7 cellular contexts compared by ENCODE assay signal in the genomic region with DNA sequence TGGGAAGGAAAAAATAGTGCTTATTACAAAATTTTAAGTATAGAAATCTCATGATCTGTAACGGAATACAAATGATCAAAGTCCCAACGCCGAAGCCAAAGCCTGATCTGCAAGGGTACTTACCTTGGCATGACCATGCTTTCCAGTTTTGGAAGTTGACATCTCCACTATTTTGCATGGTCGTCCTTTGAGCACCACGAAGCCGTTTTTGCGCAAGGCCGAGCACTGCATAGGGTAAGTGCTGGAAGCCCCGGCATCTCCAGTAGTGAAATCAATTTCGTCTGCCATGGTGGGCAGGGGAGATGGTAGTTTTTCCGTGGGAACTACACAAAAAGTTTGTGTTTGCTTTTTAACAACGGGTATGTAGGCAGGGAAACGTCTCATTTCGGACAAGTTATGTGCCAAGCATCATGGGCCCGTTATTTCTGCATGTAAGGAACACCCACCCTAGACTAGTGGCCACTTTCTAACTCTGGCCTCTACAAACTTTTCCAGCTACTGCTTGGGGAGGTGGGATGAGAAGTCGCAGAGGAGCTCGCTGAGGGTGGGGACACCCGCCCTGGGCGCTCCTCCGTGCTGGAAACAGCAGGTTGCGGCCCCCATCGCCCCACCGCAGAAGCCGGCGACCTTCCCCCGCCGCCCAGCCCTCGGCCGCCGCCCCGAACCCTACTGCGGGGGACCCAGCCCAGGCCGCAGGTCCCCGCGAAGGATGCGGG. TPM values are rescaled to one million over a fixed set of nuclear protein-coding genes. Genes with fewer than 3 reads are reported as not detected.
DNase-seq lines count a peak whose midpoint lies in the region; ATAC-seq and TF ChIP-seq lines count a peak whose summit lies in the region.

No MANE protein-coding gene starts in this region.

- H3K27me3 ChIP-seq in adrenal gland (no peaks in the 10 kb centered on the region), iPS-18a (ENCODE audit: control insufficient read depth, insufficient read depth, low read length) (peaks cover 33% of the 10 kb centered on the region), spleen (replicated peaks in 1 of 7) (peaks cover 0 to 15% (median 0%) of the 10 kb centered on the region in 7 donors)

- peaks cover 4 to 8% (median 7%) of the 10 kb centered on the region in 3 donors for H3K9me3 Mint-ChIP-seq in IgD-negative memory B cell

- H3K27ac ChIP-seq in adrenal gland: peak overlapping the region in 2 of 5 donors; percentile 19 to 50
- no peak overlapping the region for H3K27ac ChIP-seq in iPS-18a (ENCODE audit: low read length)
- H3K27ac ChIP-seq in spleen: peak overlapping the region; percentile 19 to 80 (median 61)

- peak overlapping the region; percentile 38 for H3K9ac ChIP-seq in iPS-18a (ENCODE audit: low read length)

- peak; percentile 11 for ATAC-seq in GM18909 (IDR thresholded peaks at IDR 0.05; ENCODE audit: poor library complexity, unreplicated experiment)

- H3K4me3 Mint-ChIP-seq in IgD-negative memory B cell: peak overlapping the region; percentile 91 to 97 (median 95)

- peaks cover 3% of the 10 kb centered on the region for H3K36me3 Mint-ChIP-seq in IgD-negative memory B cell

- intact Hi-C loops in adrenal gland (cut with DNase I) (no loop called here), spleen (cut with DNase I; ENCODE audit: low total_unique reads) (no loop called here)

- H3K36me3 ChIP-seq in adrenal gland (replicated peaks in 1 of 2) (no peaks in the 10 kb centered on the region), iPS-18a (ENCODE audit: control insufficient read depth, low read depth, low read length) (no peaks in the 10 kb centered on the region), spleen (no peaks in the 10 kb centered on the region)

- peak overlapping the region in 1 of 3 donors; percentile 39 for H3K27ac Mint-ChIP-seq in IgD-negative memory B cell

- H3K4me1 ChIP-seq in adrenal gland (replicated peaks in 1 of 2): peaks cover 0 to 3% of the 10 kb centered on the region in 2 donors
- H3K4me1 ChIP-seq in iPS-18a (ENCODE audit: control insufficient read depth, low read depth, low read length): peaks cover 7% of the 10 kb centered on the region
- peaks cover 8 to 25% (median 19%) of the 10 kb centered on the region in 6 donors for H3K4me1 ChIP-seq in spleen

- H3K4me1 Mint-ChIP-seq in IgD-negative memory B cell: peaks cover 6 to 14% (median 9%) of the 10 kb centered on the region in 3 donors

- TF ChIP-seq POLR2A in adrenal gland (IDR thresholded peaks at IDR 0.05) (no peak), spleen (IDR thresholded peaks at IDR 0.05) (no peak)

- WGBS in adrenal gland, 4 donors: 19 to 44% (median 31%) methylated on average over 18 to 36 of the region's 36 CpGs
- 11 to 25% (median 14%) methylated on average over 18 to 36 of the region's 36 CpGs for WGBS in spleen, 5 donors

- H3K27me3 Mint-ChIP-seq in IgD-negative memory B cell: no peaks in the 10 kb centered on the region

- H3K9me3 ChIP-seq in adrenal gland (replicated peaks in 1 of 3) (peaks cover 0 to 10% (median 0%) of the 10 kb centered on the region in 3 donors), iPS-18a (ENCODE audit: control insufficient read depth, low read depth, low read length) (peaks cover 10% of the 10 kb centered on the region), spleen (peaks cover 3 to 36% (median 27%) of the 10 kb centered on the region in 8 donors)

- DNase-seq in adrenal gland (peak in 3 of 7 donors; percentile 6 to 20 (median 20)), spleen (peak; percentile 66), NCI-H2196 (lab: John Stamatoyannopoulos, UW; ENCODE audit: unreplicated experiment) (no peak)
- no peak for DNase-seq in effector CD8-positive, alpha-beta T cell (lab: John Stamatoyannopoulos, UW)

- peak overlapping the region; percentile 16 to 77 (median 30) for H3K4me3 ChIP-seq in adrenal gland
- peak overlapping the region; percentile 82 for H3K4me3 ChIP-seq in iPS-18a (ENCODE audit: low read length)
- peak overlapping the region; percentile 51 to 82 (median 62) for H3K4me3 ChIP-seq in spleen

- TF ChIP-seq CTCF in adrenal gland (IDR thresholded peaks at IDR 0.05): no peak
- no peak for TF ChIP-seq CTCF in spleen (IDR thresholded peaks at IDR 0.05 in 8 of 11, conservative IDR thresholded peaks at IDR 0.05 in 3 of 11)

RNA-seq across cellular contexts. Expression of a gene that starts 0.8 kb away (rescaled TPM):
- polyA plus RNA-seq in IgD-negative memory B cell: 5.9 TPM
- total RNA-seq in adrenal gland: 10 to 100 TPM in 1 of 8 donors, 1 to 10 TPM in 7; 2.1 to 11.2 (median 5.0) TPM
- polyA plus RNA-seq in adrenal gland: 1 to 10 TPM in 2 of 3 donors, under 1 TPM in 1; 0.94 to 8.8 (median 1.4) TPM
- 1 to 10 TPM; 2.0 to 7.4 (median 4.9) TPM for total RNA-seq in spleen
- polyA plus RNA-seq in spleen: 1 to 10 TPM in 2 of 3 donors, under 1 TPM in 1; 0.78 to 1.3 (median 1.2) TPM

RNA-seq across cellular contexts. Expression of a gene that starts 37.7 kb away (rescaled TPM):
- polyA plus RNA-seq in IgD-negative memory B cell (86.6 TPM), adrenal gland (100 to 1,000 TPM in 2 of 3 donors, 10 to 100 TPM in 1; 93.2 to 143 (median 128) TPM), spleen (100 to 1,000 TPM; 378 to 419 (median 399) TPM)
- total RNA-seq in adrenal gland (10 to 100 TPM; 22.1 to 78.4 (median 43.2) TPM), spleen (100 to 1,000 TPM in 2 of 7 donors, 10 to 100 TPM in 5; 50.6 to 154 (median 71.7) TPM)

Comparison
In these comparisons a context has a peak if more than half of its experiments do, and no peak if none do; other contexts are left out.
1. H3K4me3 ChIP-seq: peak in every context shown above with its lines; median percentile 82 in iPS-18a; 62 in spleen; 30 in adrenal gland.